8 cellular contexts compared by ENCODE assay signal in the genomic region with DNA sequence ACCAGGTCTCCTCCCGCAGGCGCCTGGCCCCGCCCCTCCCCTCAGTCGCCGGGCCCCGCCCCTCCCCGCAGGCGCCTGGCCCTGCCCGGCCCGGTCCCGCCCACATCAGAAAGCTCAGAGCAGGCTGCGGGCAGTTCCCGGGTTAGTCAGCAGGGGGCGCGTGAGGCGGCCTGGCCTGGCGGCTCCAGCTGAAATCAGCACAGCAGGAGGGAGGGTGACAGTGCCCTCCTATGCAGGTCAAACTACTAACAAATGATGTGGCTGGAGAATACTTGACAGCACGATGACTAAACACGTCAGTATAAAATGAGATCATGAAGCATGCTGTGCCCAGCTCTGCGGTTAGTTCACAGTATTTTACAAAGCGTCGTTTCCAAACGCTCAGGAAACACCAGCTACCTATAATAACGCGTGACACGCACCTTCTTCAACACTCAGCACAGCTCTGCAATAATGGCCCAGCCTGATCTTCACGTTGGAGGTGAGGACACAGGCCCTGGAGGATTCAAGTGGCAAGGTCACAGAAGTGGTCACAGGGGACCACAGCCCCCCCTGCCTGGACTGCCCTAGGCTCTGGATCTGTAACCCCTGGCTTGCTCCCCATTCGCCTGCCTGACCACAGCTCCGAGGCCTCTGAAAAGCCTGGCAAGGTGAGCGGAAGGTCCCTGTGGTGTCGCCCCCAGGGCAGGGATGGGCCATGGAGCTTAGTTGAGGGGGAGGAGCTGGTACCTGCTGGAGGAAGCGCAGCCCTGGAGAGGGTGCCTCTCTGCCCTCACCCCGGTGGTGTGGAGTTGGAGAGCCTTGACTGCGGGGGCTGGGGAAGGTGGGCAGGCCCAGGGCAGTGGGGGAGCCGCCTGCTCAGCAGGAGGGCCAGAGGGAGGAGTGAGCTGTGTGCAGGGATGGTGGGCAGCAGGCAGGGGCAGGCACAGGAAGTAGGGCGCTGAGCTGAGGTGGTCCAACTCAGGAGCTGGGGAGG.
DNase-seq lines count a peak whose midpoint lies in the region; ATAC-seq and TF ChIP-seq lines count a peak whose summit lies in the region.

No MANE protein-coding gene starts in this region.

- no peaks in the 10 kb centered on the region for H3K36me3 Mint-ChIP-seq in activated naive CD8-positive, alpha-beta T cell treated with anti-CD3 and anti-CD28 coated beads, Interleukin-2, amount 10 ng/mL, durations not matched to agents 7 days and 5 days

- POLR2A ChIA-PET in HEK293T (lab: Yijun Ruan, JAX): interaction anchor here (0.8 to 2.0 kb wide), 2 partner anchors 54 to 55 kb away, joined by 3 to 9 read pairs; no protein-coding TSS in a partner anchor
- POLR2A ChIA-PET in activated naive CD8-positive, alpha-beta T cell treated with anti-CD3 and anti-CD28 coated beads, Interleukin-2, amount 10 ng/mL, durations not matched to agents 7 days and 5 days (lab: Charles Lee): interaction anchor here (0.7 to 1.3 kb wide), 5 partner anchors 54 to 185 kb away, joined by 3 to 5 read pairs (median 3); no protein-coding TSS in a partner anchor

- H3K4me3 Mint-ChIP-seq in activated naive CD8-positive, alpha-beta T cell treated with anti-CD3 and anti-CD28 coated beads, Interleukin-2, amount 10 ng/mL, durations not matched to agents 7 days and 5 days: peak overlapping the region; percentile 56

- intact Hi-C loops in heart right ventricle (cut with DNase I): loop anchor here (1.0 to 10.0 kb wide), 12 partner anchors 50 to 343 kb away; partner anchors contain the start of genes DHRS7B (in 4 of the 10) and MAP2K3 (in 3 of the 10)

- peak; percentile 83 for ATAC-seq in activated naive CD8-positive, alpha-beta T cell treated with anti-CD3 and anti-CD28 coated beads, Interleukin-2, amount 10 ng/mL, durations not matched to agents 7 days and 5 days (ENCODE audit: low read depth)
- peak; percentile 90 to 94 (median 92) for ATAC-seq in heart right ventricle
- ATAC-seq in HG03045 (IDR thresholded peaks at IDR 0.05; ENCODE audit: unreplicated experiment): no peak

- H3K27ac Mint-ChIP-seq in activated naive CD8-positive, alpha-beta T cell treated with anti-CD3 and anti-CD28 coated beads, Interleukin-2, amount 10 ng/mL, durations not matched to agents 7 days and 5 days: peak overlapping the region; percentile 60

- H3K4me1 Mint-ChIP-seq in activated naive CD8-positive, alpha-beta T cell treated with anti-CD3 and anti-CD28 coated beads, Interleukin-2, amount 10 ng/mL, durations not matched to agents 7 days and 5 days: peaks cover 13% of the 10 kb centered on the region

- peaks cover 0 to 11% (median 5%) of the 10 kb centered on the region in 9 donors for H3K4me1 ChIP-seq in heart right ventricle

- no peak overlapping the region for H3K4me3 ChIP-seq in heart right ventricle

- H3K36me3 ChIP-seq in heart right ventricle: no peaks in the 10 kb centered on the region

- no peaks in the 10 kb centered on the region for H3K9me3 ChIP-seq in heart right ventricle

- WGBS in heart right ventricle, 2 donors: 18% methylated on average over 36 of the region's 36 CpGs

- no peak overlapping the region for H3K27ac ChIP-seq in heart right ventricle

- peaks cover 0 to 6% (median 0%) of the 10 kb centered on the region in 7 donors for H3K27me3 ChIP-seq in heart right ventricle

- DNase-seq in GM04503 (ENCODE audit: low read depth): peak; percentile 33
- peak; percentile 95 for DNase-seq in HEK293T (ENCODE audit: extremely low spot score)
- peak; percentile 63 for DNase-seq in NAMALWA (ENCODE audit: low spot score)
- DNase-seq in SW 1271 (lab: John Stamatoyannopoulos, UW): peak; percentile 83 to 87
- DNase-seq in activated naive CD8-positive, alpha-beta T cell treated with anti-CD3 and anti-CD28 coated beads, Interleukin-2, amount 10 ng/mL, durations not matched to agents 7 days and 5 days: peak; percentile 98
- peak; percentile 86 to 94 for DNase-seq in heart right ventricle
- peak; percentile 45 for DNase-seq in putamen (ENCODE audit: low spot score)

- CTCF ChIA-PET in HEK293T (lab: Yijun Ruan, JAX): interaction anchor here (0.5 to 2.0 kb wide), 5 partner anchors 13 to 484 kb away, joined by 3 to 27 read pairs (median 3); no protein-coding TSS in a partner anchor

- peaks cover 27% of the 10 kb centered on the region for H3K27me3 Mint-ChIP-seq in activated naive CD8-positive, alpha-beta T cell treated with anti-CD3 and anti-CD28 coated beads, Interleukin-2, amount 10 ng/mL, durations not matched to agents 7 days and 5 days

- H3K9me3 Mint-ChIP-seq in activated naive CD8-positive, alpha-beta T cell treated with anti-CD3 and anti-CD28 coated beads, Interleukin-2, amount 10 ng/mL, durations not matched to agents 7 days and 5 days: no peaks in the 10 kb centered on the region

- TF ChIP-seq CTCF in heart right ventricle (IDR thresholded peaks at IDR 0.05): peak; percentile 89 to 99 (median 97)

TF ChIP-seq in HEK293T, 16 proteins besides CTCF, POLR2A, EP300 and RAD21:
- TF ChIP-seq PKNOX1 (IDR thresholded peaks at IDR 0.05) (0 out of 2 replicates have a peak, but pooled peaks have one; percentile 25), TARDBP (IDR thresholded peaks at IDR 0.05) (no peak)
TF ChIP-seq in HEK293T: peak in this region for 1.

Comparison
In these comparisons a context has a peak if more than half of its experiments do, and no peak if none do; other contexts are left out.
1. DNase-seq: peak in every context shown above with its lines; median percentile 98 in activated naive CD8-positive, alpha-beta T cell treated with anti-CD3 and anti-CD28 coated beads, Interleukin-2, amount 10 ng/mL, durations not matched to agents 7 days and 5 days; 95 in HEK293T; 90 in heart right ventricle; 85 in SW 1271; 63 in NAMALWA; 45 in putamen; 33 in GM04503.